39 cellular contexts compared by ENCODE assay signal in genomic region chr10:130043491-130043890, GRCh38.
"Had no signal": no experiment of that assay in that cellular context is flagged by ENCODE, and none has a peak within 500 bp of the region (broad histone marks: within the 10 kb centered on the region; RNA-seq: fewer than 3 reads in every experiment).

No MANE protein-coding gene starts in this region.

- H3K27me3 ChIP-seq: ascending aorta, MG63, Peyer's patch, SJSA1 had no signal

- H3K27ac Mint-ChIP-seq: activated B cell treated with CpG ODN at 0.5 μM for 24 hours; activated CD4-positive, alpha-beta memory T cell treated with anti-CD3 and anti-CD28 coated beads, Interleukin-2, amount 10 ng/mL, durations not matched to agents 7 days and 5 days; activated CD8-positive, alpha-beta memory T cell treated with anti-CD3 and anti-CD28 coated beads, Interleukin-2, amount 10 ng/mL, durations not matched to agents 7 days and 5 days; activated naive CD4-positive, alpha-beta T cell treated with anti-CD3 and anti-CD28 coated beads, Interleukin-2, amount 50 U/mL, for 24 hours; activated naive CD8-positive, alpha-beta T cell treated with anti-CD3 and anti-CD28 coated beads, Interleukin-2, amount 10 ng/mL, durations not matched to agents 7 days and 5 days; activated T-cell treated with anti-CD3 and anti-CD28 coated beads, Interleukin-2, amount 50 U/mL, for 24 hours; activated T-helper 2 cell treated with anti-CD3 and anti-CD28 coated beads, Interferon-gamma antibody, Interleukin-2, Interleukin-4, amounts not matched to agents 10 μg/mL and 5 μg/mL and 100 μg/mL, durations not matched to agents 14 hours and 24 hours and 36 hours had no signal

- ATAC-seq: activated CD8-positive, alpha-beta memory T cell treated with anti-CD3 and anti-CD28 coated beads, Interleukin-2, amount 10 ng/mL, durations not matched to agents 7 days and 5 days; PC-3 had no signal

- H3K4me3 Mint-ChIP-seq: activated B cell treated with CpG ODN at 0.5 μM for 24 hours; activated CD4-positive, alpha-beta memory T cell treated with anti-CD3 and anti-CD28 coated beads, Interleukin-2, amount 10 ng/mL, durations not matched to agents 7 days and 5 days; activated CD8-positive, alpha-beta memory T cell treated with anti-CD3 and anti-CD28 coated beads, Interleukin-2, amount 10 ng/mL, durations not matched to agents 7 days and 5 days; activated naive CD4-positive, alpha-beta T cell treated with anti-CD3 and anti-CD28 coated beads, Interleukin-2, amount 50 U/mL, for 24 hours; activated naive CD8-positive, alpha-beta T cell treated with anti-CD3 and anti-CD28 coated beads, Interleukin-2, amount 10 ng/mL, durations not matched to agents 7 days and 5 days; activated T-cell treated with anti-CD3 and anti-CD28 coated beads, Interleukin-2, amount 50 U/mL, for 24 hours had no signal

- H3K9ac ChIP-seq: SK-N-SH had no signal

- DNase-seq: activated B cell treated with CpG ODN at 0.5 μM for 24 hours; activated CD4-positive, alpha-beta memory T cell treated with anti-CD3 and anti-CD28 coated beads, Interleukin-2, amount 10 ng/mL, durations not matched to agents 7 days and 5 days; activated CD4-positive, alpha-beta T cell treated with anti-CD3 and anti-CD28 coated beads for 4 hours; activated CD4-positive, alpha-beta T cell treated with anti-CD3 and anti-CD28 coated beads, Interleukin-2, amount 50 U/mL, for 1 hour; activated CD4-positive, CD25-positive, alpha-beta regulatory T cell treated with anti-CD3 and anti-CD28 coated beads, Interleukin-2, amount 50 U/mL, for 72 hours; activated CD8-positive, alpha-beta memory T cell treated with anti-CD3 and anti-CD28 coated beads for 24 hours; activated CD8-positive, alpha-beta memory T cell treated with anti-CD3 and anti-CD28 coated beads, Interleukin-2, amount 10 ng/mL, durations not matched to agents 7 days and 5 days; activated gamma-delta T cell; activated naive CD4-positive, alpha-beta T cell treated with Interleukin-2 at 50 U/mL for 16 hours; activated naive CD8-positive, alpha-beta T cell treated with anti-CD3 and anti-CD28 coated beads, Interleukin-2, amount 10 ng/mL, durations not matched to agents 7 days and 5 days; activated T-cell treated with anti-CD3 and anti-CD28 coated beads, Interleukin-2, amount 50 U/mL, for 24 hours; amygdala; Kasumi-1; KBM-7; MG63; NCI-H1048; NCI-H1105 treated with DMSO at 0.1 percent for 48 hours; NCI-H1436; NCI-H1694; NCI-H1930; NCI-H2081 treated with DMSO at 0.1 percent for 48 hours; NCI-H345; NCI-H510A; NCI-H526; NCI-H748 treated with DMSO at 0.1 percent for 48 hours; NK-92 treated with Interleukin-12 subunit alpha and Interleukin-12 subunit beta, amount 100 ng/mL, for 24 hours; PC-3; RPMI8226; SHP77 treated with DMSO at 0.1 percent for 48 hours; SK-N-SH; T-helper 2 cell; T-helper 9 cell had no signal

- H3K36me3 Mint-ChIP-seq: activated CD8-positive, alpha-beta memory T cell treated with anti-CD3 and anti-CD28 coated beads, Interleukin-2, amount 10 ng/mL, durations not matched to agents 7 days and 5 days; activated naive CD4-positive, alpha-beta T cell treated with anti-CD3 and anti-CD28 coated beads, Interleukin-2, amount 50 U/mL, for 24 hours; activated naive CD8-positive, alpha-beta T cell treated with anti-CD3 and anti-CD28 coated beads, Interleukin-2, amount 10 ng/mL, durations not matched to agents 7 days and 5 days had no signal

- H3K4me1 ChIP-seq: ascending aorta, Peyer's patch, SJSA1 had no signal

- H3K36me3 ChIP-seq: ascending aorta, cardiac muscle cell, MG63, Peyer's patch, SJSA1 had no signal

- H3K4me1 Mint-ChIP-seq: activated B cell treated with CpG ODN at 0.5 μM for 24 hours; activated CD4-positive, alpha-beta memory T cell treated with anti-CD3 and anti-CD28 coated beads, Interleukin-2, amount 10 ng/mL, durations not matched to agents 7 days and 5 days; activated CD8-positive, alpha-beta memory T cell treated with anti-CD3 and anti-CD28 coated beads, Interleukin-2, amount 10 ng/mL, durations not matched to agents 7 days and 5 days; activated naive CD4-positive, alpha-beta T cell treated with anti-CD3 and anti-CD28 coated beads, Interleukin-2, amount 50 U/mL, for 24 hours; activated naive CD8-positive, alpha-beta T cell treated with anti-CD3 and anti-CD28 coated beads, Interleukin-2, amount 10 ng/mL, durations not matched to agents 7 days and 5 days had no signal

- H3K9me3 Mint-ChIP-seq: activated B cell treated with CpG ODN at 0.5 μM for 24 hours; activated CD4-positive, alpha-beta memory T cell treated with anti-CD3 and anti-CD28 coated beads, Interleukin-2, amount 10 ng/mL, durations not matched to agents 7 days and 5 days; activated naive CD4-positive, alpha-beta T cell treated with anti-CD3 and anti-CD28 coated beads, Interleukin-2, amount 50 U/mL, for 24 hours; activated naive CD8-positive, alpha-beta T cell treated with anti-CD3 and anti-CD28 coated beads, Interleukin-2, amount 10 ng/mL, durations not matched to agents 7 days and 5 days; activated T-cell treated with anti-CD3 and anti-CD28 coated beads, Interleukin-2, amount 50 U/mL, for 24 hours; activated T-helper 2 cell treated with anti-CD3 and anti-CD28 coated beads, Interferon-gamma antibody, Interleukin-2, Interleukin-4, amounts not matched to agents 10 μg/mL and 5 μg/mL and 100 μg/mL, durations not matched to agents 14 hours and 24 hours and 36 hours had no signal

- H3K27me3 Mint-ChIP-seq: activated CD8-positive, alpha-beta memory T cell treated with anti-CD3 and anti-CD28 coated beads, Interleukin-2, amount 10 ng/mL, durations not matched to agents 7 days and 5 days had no signal

- H3K27ac ChIP-seq: ascending aorta, cardiac muscle cell, Peyer's patch, SJSA1, VCaP had no signal

- H3K9me3 ChIP-seq: ascending aorta, MG63, Peyer's patch, SK-N-SH had no signal

- H3K4me2 ChIP-seq: SK-N-SH had no signal

- H3K4me3 ChIP-seq: ascending aorta, cardiac muscle cell, MG63, Peyer's patch, SJSA1 had no signal
